8 cellular contexts compared by ENCODE assay signal in genomic region chr7:150368884-150369739, GRCh38. TPM values are rescaled to one million over a fixed set of nuclear protein-coding genes. Genes with fewer than 3 reads are reported as not detected.
DNase-seq lines count a peak whose midpoint lies in the region; ATAC-seq and TF ChIP-seq lines count a peak whose summit lies in the region.

No MANE protein-coding gene starts in this region.

- peaks cover 5% of the 10 kb centered on the region for H3K36me3 Mint-ChIP-seq in HFFc6 (ENCODE audit: low read depth)

- peak overlapping the region; percentile 98 for H3K27ac Mint-ChIP-seq in HFFc6

- peak overlapping the region; percentile 95 for H3K4me3 ChIP-seq in lower lobe of right lung

- no peak for TF ChIP-seq CTCF in HFFc6 (IDR thresholded peaks at IDR 0.05)
- no peak for TF ChIP-seq CTCF in lower lobe of right lung (IDR thresholded peaks at IDR 0.05)

- DNase-seq in NCI-H1417 (lab: John Stamatoyannopoulos, UW) (peak; percentile 58 to 82 (median 78)), NCI-H1417 treated with DMSO at 0.1 percent for 48 hours (lab: John Stamatoyannopoulos, UW) (no peak), HFFc6 (peak; percentile 41), NCI-H1092 treated with DMSO at 0.1 percent for 48 hours (lab: John Stamatoyannopoulos, UW) (peak; percentile 61), ecto neural progenitor cell (ENCODE audit: low spot score) (peak; percentile 87), lower lobe of right lung (peak; percentile 75)
- peak; percentile 75 to 85 for DNase-seq in activated CD4-positive, alpha-beta T cell treated with anti-CD3 and anti-CD28 coated beads for 4 hours
- DNase-seq in stimulated activated CD8-positive, alpha-beta memory T cell treated with anti-CD3 and anti-CD28 coated beads, Interleukin-7, amount 100 ng/mL, for 4 hours (ENCODE audit: low read depth in 2 of 2), result peak; percentile 55 to 76

- peak; percentile 60 to 75 for ATAC-seq in lower lobe of right lung

- H3K9me3 ChIP-seq in lower lobe of right lung, result no peaks in the 10 kb centered on the region

- peaks cover 43% of the 10 kb centered on the region for H3K36me3 ChIP-seq in lower lobe of right lung

- intact Hi-C loops in lower lobe of right lung (cut with DNase I), result no loop called here

- H3K4me1 Mint-ChIP-seq in HFFc6 (ENCODE audit: low read depth), result peaks cover 16% of the 10 kb centered on the region

- H3K27me3 Mint-ChIP-seq in HFFc6 (ENCODE audit: insufficient read depth), result peaks cover 6% of the 10 kb centered on the region

- no peaks in the 10 kb centered on the region for H3K9me3 Mint-ChIP-seq in HFFc6

- H3K27ac ChIP-seq in lower lobe of right lung, result peak overlapping the region; percentile 95

- H3K4me3 Mint-ChIP-seq in HFFc6, result peak overlapping the region; percentile 96

- H3K27me3 ChIP-seq in lower lobe of right lung (ENCODE audit: low read depth), result no peaks in the 10 kb centered on the region

- peaks cover 43% of the 10 kb centered on the region for H3K4me1 ChIP-seq in lower lobe of right lung

RNA-seq across cellular contexts. Expression of gene REPIN1, which starts 0.5 kb away (rescaled TPM):
- total RNA-seq in HFFc6 (2021; fragmentation: NEBNext Ultra II Directional; extraction: Animal tissue kit (Norgen Biotek cat#: 25700)), result 10 to 100 TPM; 68.8 to 78.3 (median 75.5) TPM
- total RNA-seq in lower lobe of right lung, result 86.0 TPM

RNA-seq across cellular contexts. Expression of gene ZNF775, which starts 10.0 kb away (rescaled TPM):
- total RNA-seq in HFFc6 (2021; fragmentation: NEBNext Ultra II Directional; extraction: Animal tissue kit (Norgen Biotek cat#: 25700)), result 1 to 10 TPM; 2.7 to 3.8 (median 2.9) TPM
- total RNA-seq in lower lobe of right lung, result 4.5 TPM

RNA-seq across cellular contexts. Expression of gene RARRES2, which starts 27.7 kb away (rescaled TPM):
- under 1 TPM in 2 of 6 experiments, not detected in 4; 0.28 to 0.39 TPM for total RNA-seq in HFFc6 (2021; fragmentation: NEBNext Ultra II Directional; extraction: Animal tissue kit (Norgen Biotek cat#: 25700))
- 144 TPM for total RNA-seq in lower lobe of right lung

RNA-seq across cellular contexts. Expression of gene ACTR3C, which starts 45.8 kb away (rescaled TPM):
- total RNA-seq in HFFc6 (2021; fragmentation: NEBNext Ultra II Directional; extraction: Animal tissue kit (Norgen Biotek cat#: 25700)), result not detected
- total RNA-seq in lower lobe of right lung, result 18.6 TPM

RNA-seq across cellular contexts. Expression of gene LRRC61, which starts 46.0 kb away (rescaled TPM):
- total RNA-seq in HFFc6 (2021; fragmentation: NEBNext Ultra II Directional; extraction: Animal tissue kit (Norgen Biotek cat#: 25700)), result not detected
- 16.2 TPM for total RNA-seq in lower lobe of right lung

Comparison
In these comparisons a context has a peak if more than half of its experiments do, and no peak if none do; other contexts are left out.
1. RNA of gene RARRES2, which starts 27.7 kb away (total RNA-seq): 144 TPM in lower lobe of right lung (single experiment); 0.28 to 0.39 TPM in HFFc6; every median in the first group is over 100 times any median in the second.